8 cellular contexts compared by ENCODE assay signal in the genomic region with DNA sequence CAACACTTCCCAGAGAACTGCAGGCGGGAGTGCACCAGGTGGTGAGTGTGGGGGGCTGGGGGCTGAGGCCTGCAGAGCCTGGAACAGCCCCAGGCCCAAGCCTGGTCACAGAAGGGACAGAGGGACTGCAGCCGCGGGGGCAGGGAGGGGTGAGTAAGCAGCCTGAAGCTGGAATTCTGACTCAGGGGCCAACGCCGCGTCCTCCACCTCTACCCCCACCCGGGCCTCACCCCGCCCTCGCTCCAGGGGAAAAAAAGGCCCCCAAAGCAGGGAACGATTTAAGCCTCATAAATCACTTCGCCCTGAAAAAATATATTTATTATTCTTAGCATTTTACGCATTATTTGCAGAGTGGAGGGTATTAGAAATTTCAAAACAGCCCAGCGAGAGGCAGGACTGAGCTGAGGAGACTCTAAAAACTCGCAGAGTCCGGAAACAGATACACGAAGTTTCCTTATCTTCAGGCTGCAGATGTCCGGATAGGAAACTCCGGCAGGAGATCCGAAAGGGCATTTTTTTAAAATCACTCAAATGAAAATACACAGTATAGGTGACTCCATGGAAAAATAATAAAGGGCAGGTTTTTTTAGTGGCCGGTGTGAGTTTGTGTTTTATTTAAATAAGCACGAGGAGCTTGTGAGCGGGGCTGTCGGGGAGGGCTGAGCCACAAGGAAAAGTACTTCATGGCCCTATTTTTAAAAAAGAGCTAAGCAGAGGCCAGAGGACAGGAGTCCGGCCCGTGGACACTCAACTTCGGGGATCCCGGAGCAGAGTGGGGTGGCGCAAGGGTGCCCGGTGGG. TPM values are rescaled to one million over a fixed set of nuclear protein-coding genes. Genes with fewer than 3 reads are reported as not detected.
DNase-seq lines count a peak whose midpoint lies in the region; ATAC-seq lines count a peak whose summit lies in the region.
"Had no signal": no experiment of that assay in that cellular context is flagged by ENCODE, and none has a peak within 500 bp of the region (broad histone marks: within the 10 kb centered on the region; RNA-seq: fewer than 3 reads in every experiment).

No MANE protein-coding gene starts in this region.

- no peaks in the 10 kb centered on the region for H3K36me3 ChIP-seq in iPS-15b (ENCODE audit: control insufficient read depth, insufficient read depth, low read length)
- no peaks in the 10 kb centered on the region for H3K36me3 ChIP-seq in subcutaneous abdominal adipose tissue (ENCODE audit: control insufficient read depth in 5 of 5, insufficient read depth in 5 of 5, low read length in 5 of 5)

- peaks cover 11% of the 10 kb centered on the region for H3K4me1 Mint-ChIP-seq in activated T-helper 2 cell treated with anti-CD3 and anti-CD28 coated beads, Interferon-gamma antibody, Interleukin-2, Interleukin-4, amounts not matched to agents 10 μg/mL and 5 μg/mL and 100 μg/mL, durations not matched to agents 14 hours and 24 hours and 36 hours (ENCODE audit: low read depth)

- H3K27me3 Mint-ChIP-seq in activated T-helper 2 cell treated with anti-CD3 and anti-CD28 coated beads, Interferon-gamma antibody, Interleukin-2, Interleukin-4, amounts not matched to agents 10 μg/mL and 5 μg/mL and 100 μg/mL, durations not matched to agents 14 hours and 24 hours and 36 hours (ENCODE audit: low read depth), result peaks cover 63% of the 10 kb centered on the region

- intact Hi-C loops in activated T-helper 2 cell treated with anti-CD3 and anti-CD28 coated beads, Interferon-gamma antibody, Interleukin-2, Interleukin-4, amounts not matched to agents 10 μg/mL and 5 μg/mL and 100 μg/mL, durations not matched to agents 14 hours and 24 hours and 36 hours (cut with micrococcal nuclease), result loop anchor here (10.0 kb wide), 1 partner anchor 512 kb away; a partner anchor contains a TSS

- H3K4me3 Mint-ChIP-seq in activated T-helper 2 cell treated with anti-CD3 and anti-CD28 coated beads, Interferon-gamma antibody, Interleukin-2, Interleukin-4, amounts not matched to agents 10 μg/mL and 5 μg/mL and 100 μg/mL, durations not matched to agents 14 hours and 24 hours and 36 hours (ENCODE audit: low read depth), result peak overlapping the region; percentile 4

- H3K9me3 ChIP-seq in iPS-15b (ENCODE audit: control insufficient read depth, insufficient read depth, low read length), result no peaks in the 10 kb centered on the region
- H3K9me3 ChIP-seq in subcutaneous abdominal adipose tissue (ENCODE audit: control insufficient read depth in 5 of 5, low read length in 5 of 5), result no peaks in the 10 kb centered on the region

- ATAC-seq in GM21619 (IDR thresholded peaks at IDR 0.05; ENCODE audit: unreplicated experiment), result no peak
- no peak for ATAC-seq in GM21528 (IDR thresholded peaks at IDR 0.05; ENCODE audit: low FRiP score, unreplicated experiment)

- peaks cover 96% of the 10 kb centered on the region for H3K27me3 ChIP-seq in iPS-15b (ENCODE audit: control insufficient read depth, insufficient read depth, low read length)
- peaks cover 65 to 86% (median 75%) of the 10 kb centered on the region in 5 donors for H3K27me3 ChIP-seq in subcutaneous abdominal adipose tissue (ENCODE audit: control insufficient read depth in 5 of 5, insufficient read depth in 4 of 5, low read length in 5 of 5)

- no peaks in the 10 kb centered on the region for H3K36me3 Mint-ChIP-seq in activated T-helper 2 cell treated with anti-CD3 and anti-CD28 coated beads, Interferon-gamma antibody, Interleukin-2, Interleukin-4, amounts not matched to agents 10 μg/mL and 5 μg/mL and 100 μg/mL, durations not matched to agents 14 hours and 24 hours and 36 hours (ENCODE audit: low read depth)

- DNase-seq in HCEC 1CT (peak; percentile 68), germinal center (ENCODE audit: low spot score) (no peak)
- DNase-seq in activated T-helper 2 cell treated with anti-CD3 and anti-CD28 coated beads, Interferon-gamma antibody, Interleukin-2, Interleukin-4, amounts not matched to agents 10 μg/mL and 5 μg/mL and 100 μg/mL, durations not matched to agents 14 hours and 24 hours and 36 hours (ENCODE audit: low spot score), result no peak

- H3K9ac ChIP-seq in iPS-15b (ENCODE audit: low read depth, low read length), result no peak overlapping the region
- H3K9ac ChIP-seq in subcutaneous abdominal adipose tissue (ENCODE audit: low read length in 5 of 5), result no peak overlapping the region

- no peak overlapping the region for H3K27ac Mint-ChIP-seq in activated T-helper 2 cell treated with anti-CD3 and anti-CD28 coated beads, Interferon-gamma antibody, Interleukin-2, Interleukin-4, amounts not matched to agents 10 μg/mL and 5 μg/mL and 100 μg/mL, durations not matched to agents 14 hours and 24 hours and 36 hours

- H3K4me1 ChIP-seq in iPS-15b (ENCODE audit: control insufficient read depth, insufficient read depth, low read length) (peaks cover 16% of the 10 kb centered on the region), subcutaneous abdominal adipose tissue (ENCODE audit: control insufficient read depth in 5 of 5, insufficient read depth in 5 of 5, low read length in 5 of 5) (peaks cover 3 to 83% (median 54%) of the 10 kb centered on the region in 5 donors)

- H3K4me3 ChIP-seq in iPS-15b (ENCODE audit: low read depth, low read length), result peak overlapping the region; percentile 39
- H3K4me3 ChIP-seq in subcutaneous abdominal adipose tissue (ENCODE audit: low read depth in 1 of 5, low read length in 5 of 5), result peak overlapping the region in 3 of 5 donors; percentile 19 to 77 (median 46)

- H3K9me3 Mint-ChIP-seq in activated T-helper 2 cell treated with anti-CD3 and anti-CD28 coated beads, Interferon-gamma antibody, Interleukin-2, Interleukin-4, amounts not matched to agents 10 μg/mL and 5 μg/mL and 100 μg/mL, durations not matched to agents 14 hours and 24 hours and 36 hours, result no peaks in the 10 kb centered on the region

- peak overlapping the region; percentile 69 for H3K27ac ChIP-seq in subcutaneous abdominal adipose tissue (ENCODE audit: low read depth, low read length)

RNA-seq across cellular contexts. Expression of a gene that starts 9.9 kb away (rescaled TPM):
- 0.09 and 0.28 TPM in 2 replicates for total RNA-seq in activated T-helper 2 cell treated with anti-CD3 and anti-CD28 coated beads, Interferon-gamma antibody, Interleukin-2, Interleukin-4, amounts not matched to agents 10 μg/mL and 5 μg/mL and 100 μg/mL, durations not matched to agents 14 hours and 24 hours and 36 hours

RNA-seq across cellular contexts. Expression of a gene that starts 16.4 kb away (rescaled TPM):
- total RNA-seq in activated T-helper 2 cell treated with anti-CD3 and anti-CD28 coated beads, Interferon-gamma antibody, Interleukin-2, Interleukin-4, amounts not matched to agents 10 μg/mL and 5 μg/mL and 100 μg/mL, durations not matched to agents 14 hours and 24 hours and 36 hours, result not detected in 2 replicates
- total RNA-seq: activated CD8-positive, alpha-beta memory T cell treated with anti-CD3 and anti-CD28 coated beads for 36 hours had no signal
